In genomic region chr4:66574145-66574978, GRCh38 we compare ENCODE assay signal across 1 cellular context.
A peak's percentile ranks its signal among the peaks of the same experiment; 100 is the strongest.
TF ChIP-seq lines count a peak whose summit lies in the region.

No MANE protein-coding gene starts in this region.

TF ChIP-seq in SK-N-SH, 30 proteins besides CTCF, POLR2A, EP300 and RAD21:
- TF ChIP-seq, protein P1, sequence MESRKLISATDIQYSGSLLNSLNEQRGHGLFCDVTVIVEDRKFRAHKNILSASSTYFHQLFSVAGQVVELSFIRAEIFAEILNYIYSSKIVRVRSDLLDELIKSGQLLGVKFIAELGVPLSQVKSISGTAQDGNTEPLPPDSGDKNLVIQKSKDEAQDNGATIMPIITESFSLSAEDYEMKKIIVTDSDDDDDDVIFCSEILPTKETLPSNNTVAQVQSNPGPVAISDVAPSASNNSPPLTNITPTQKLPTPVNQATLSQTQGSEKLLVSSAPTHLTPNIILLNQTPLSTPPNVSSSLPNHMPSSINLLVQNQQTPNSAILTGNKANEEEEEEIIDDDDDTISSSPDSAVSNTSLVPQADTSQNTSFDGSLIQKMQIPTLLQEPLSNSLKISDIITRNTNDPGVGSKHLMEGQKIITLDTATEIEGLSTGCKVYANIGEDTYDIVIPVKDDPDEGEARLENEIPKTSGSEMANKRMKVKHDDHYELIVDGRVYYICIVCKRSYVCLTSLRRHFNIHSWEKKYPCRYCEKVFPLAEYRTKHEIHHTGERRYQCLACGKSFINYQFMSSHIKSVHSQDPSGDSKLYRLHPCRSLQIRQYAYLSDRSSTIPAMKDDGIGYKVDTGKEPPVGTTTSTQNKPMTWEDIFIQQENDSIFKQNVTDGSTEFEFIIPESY (IDR thresholded peaks at IDR 0.05; ENCODE audit: borderline replicate concordance, low read depth), result no peak
- peak; percentile 95 for TF ChIP-seq TCF12 (IDR thresholded peaks at IDR 0.05)
- TF ChIP-seq, protein P2, sequence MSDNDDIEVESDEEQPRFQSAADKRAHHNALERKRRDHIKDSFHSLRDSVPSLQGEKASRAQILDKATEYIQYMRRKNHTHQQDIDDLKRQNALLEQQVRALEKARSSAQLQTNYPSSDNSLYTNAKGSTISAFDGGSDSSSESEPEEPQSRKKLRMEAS (IDR thresholded peaks at IDR 0.05; ENCODE audit: low read depth), result no peak
- no peak for TF ChIP-seq RFX5 (IDR thresholded peaks at IDR 0.05; ENCODE audit: low read length)
- TF ChIP-seq ELF1 (IDR thresholded peaks at IDR 0.05), result no peak
- TF ChIP-seq JUND (IDR thresholded peaks at IDR 0.05), result peak; percentile 19; the same call in 1 of the 2 replicates
- peak; percentile 41; the same call in 1 of the 2 replicates for TF ChIP-seq MEF2A (IDR thresholded peaks at IDR 0.05; ENCODE audit: borderline replicate concordance, low read depth)
- peak; percentile 32; the same call in 1 of the 2 replicates for TF ChIP-seq PBX3 (IDR thresholded peaks at IDR 0.05)
